ENCODE assay signal across 8 cellular contexts in genomic region chr11:18731949-18732821, GRCh38. TPM values are rescaled to one million over a fixed set of nuclear protein-coding genes. Genes with fewer than 3 reads are reported as not detected.
DNase-seq lines count a peak whose midpoint lies in the region; ATAC-seq and TF ChIP-seq lines count a peak whose summit lies in the region.

No MANE protein-coding gene starts in this region.

- peaks cover 0 to 8% (median 0%) of the 10 kb centered on the region in 9 donors for H3K4me1 ChIP-seq in heart right ventricle

- intact Hi-C loops in heart right ventricle (cut with DNase I) = loop anchor here in 7 of 10 donors (5.0 to 10.0 kb wide), 6 partner anchors 145 to 617 kb away; partner anchors contain the start of gene UEVLD (in 2 of the 7)

- peak; percentile 94 to 98 (median 95) for TF ChIP-seq CTCF in heart right ventricle (IDR thresholded peaks at IDR 0.05)

- ATAC-seq in HG03159 (IDR thresholded peaks at IDR 0.05; ENCODE audit: unreplicated experiment) (peak; percentile 54), SK-N-SH treated with all-trans-retinoic acid at 6 μM for 48 hours (peak; percentile 84), heart right ventricle (peak in 6 of 8 donors; percentile 45 to 67 (median 56))

- 72 to 74% methylated on average over 11 of the region's 11 CpGs for WGBS in heart right ventricle, 2 donors

- peaks cover 0 to 9% (median 0%) of the 10 kb centered on the region in 7 donors for H3K27me3 ChIP-seq in heart right ventricle

- DNase-seq in NCI-H2196 (lab: John Stamatoyannopoulos, UW; ENCODE audit: unreplicated experiment) = peak; percentile 51
- DNase-seq in NCI-H2196 treated with DMSO at 0.1 percent for 48 hours (lab: John Stamatoyannopoulos, UW; ENCODE audit: unreplicated experiment) = no peak
- peak; percentile 68 for DNase-seq in activated naive CD4-positive, alpha-beta T cell treated with anti-CD3 and anti-CD28 coated beads, Interleukin-2, amount 50 U/mL, for 16 hours
- peak; percentile 23 to 48 for DNase-seq in heart right ventricle
- peak; percentile 76 for DNase-seq in retina
- DNase-seq in GF-D8 (lab: John Stamatoyannopoulos, UW) = no peak

- H3K27ac ChIP-seq in heart right ventricle = no peak overlapping the region

- no peaks in the 10 kb centered on the region for H3K9me3 ChIP-seq in heart right ventricle

- H3K36me3 ChIP-seq in heart right ventricle = peaks cover 0 to 4% (median 0%) of the 10 kb centered on the region in 9 donors

- no peak overlapping the region for H3K4me3 ChIP-seq in heart right ventricle

TF ChIP-seq in SK-N-SH treated with all-trans-retinoic acid at 6 μM for 48 hours, 23 proteins besides CTCF, POLR2A, EP300 and RAD21:
- no peak for TF ChIP-seq POU6F1 (CRISPR knock-in tag; IDR thresholded peaks at IDR 0.05; ENCODE audit: borderline replicate concordance, low read depth)
- no peak for TF ChIP-seq ZNF70 (CRISPR knock-in tag; IDR thresholded peaks at IDR 0.05)
- TF ChIP-seq CSDC2 (CRISPR knock-in tag; IDR thresholded peaks at IDR 0.05) = no peak
- TF ChIP-seq CREB5 (CRISPR knock-in tag; IDR thresholded peaks at IDR 0.05; ENCODE audit: low read depth) = no peak
- TF ChIP-seq TCF4 (CRISPR knock-in tag; IDR thresholded peaks at IDR 0.05; ENCODE audit: borderline replicate concordance) = no peak
- TF ChIP-seq SNAI2 (CRISPR knock-in tag; IDR thresholded peaks at IDR 0.05) = no peak
- TF ChIP-seq PATZ1 (CRISPR knock-in tag; IDR thresholded peaks at IDR 0.05; ENCODE audit: borderline replicate concordance) = no peak
- no peak for TF ChIP-seq ISL1 (CRISPR knock-in tag; IDR thresholded peaks at IDR 0.05)
- no peak for TF ChIP-seq ZFP30 (CRISPR knock-in tag; IDR thresholded peaks at IDR 0.05)
- no peak for TF ChIP-seq TSHZ2 (CRISPR knock-in tag; IDR thresholded peaks at IDR 0.05)
- no peak for TF ChIP-seq ARNTL (CRISPR knock-in tag; IDR thresholded peaks at IDR 0.05; ENCODE audit: borderline replicate concordance, low read depth)
- TF ChIP-seq CSRNP3 (CRISPR knock-in tag; IDR thresholded peaks at IDR 0.05) = no peak
- no peak for TF ChIP-seq GLIS3 (CRISPR knock-in tag; IDR thresholded peaks at IDR 0.05)
- no peak for TF ChIP-seq BACH2 (CRISPR knock-in tag; IDR thresholded peaks at IDR 0.05; ENCODE audit: borderline replicate concordance)
- TF ChIP-seq ZC3H10 (CRISPR knock-in tag; IDR thresholded peaks at IDR 0.05) = no peak
TF ChIP-seq in SK-N-SH treated with all-trans-retinoic acid at 6 μM for 48 hours: peak in this region for 0.

RNA-seq across cellular contexts. Expression of gene IGSF22, which starts 6.2 kb away (rescaled TPM):
- 1 to 10 TPM in 2 of 10 donors, under 1 TPM in 7, not detected in 1; 0.18 to 1.3 (median 0.68) TPM for total RNA-seq in heart right ventricle
- polyA plus RNA-seq in heart right ventricle = under 1 TPM; 0.30 to 0.44 TPM

RNA-seq across cellular contexts. Expression of gene TMEM86A, which starts 33.6 kb away (rescaled TPM):
- total RNA-seq in heart right ventricle = 1 to 10 TPM; 3.5 to 9.3 (median 5.9) TPM
- 1 to 10 TPM; 2.0 to 3.3 TPM for polyA plus RNA-seq in heart right ventricle

RNA-seq across cellular contexts. Expression of gene PTPN5, which starts 59.4 kb away (rescaled TPM):
- 1 to 10 TPM; 1.5 to 8.8 (median 3.5) TPM for total RNA-seq in heart right ventricle
- polyA plus RNA-seq in heart right ventricle = 1 to 10 TPM; 4.4 to 5.8 TPM

Comparison
In these comparisons a context has a peak if more than half of its experiments do, and no peak if none do; other contexts are left out.
1. DNase-seq: peak in NCI-H2196 (single experiment), activated naive CD4-positive, alpha-beta T cell treated with anti-CD3 and anti-CD28 coated beads, Interleukin-2, amount 50 U/mL, for 16 hours (single experiment), heart right ventricle (2 of 2) and retina (single experiment); none in NCI-H2196 treated with DMSO at 0.1 percent for 48 hours (single experiment) and GF-D8 (single experiment).
2. Peak in every context shown above with its lines, with median percentiles within 50 percentile points of each other: ATAC-seq.